30 cellular contexts compared by ENCODE assay signal in genomic region chr11:1623716-1624115, GRCh38. TPM values are rescaled to one million over a fixed set of nuclear protein-coding genes. Genes with fewer than 3 reads are reported as not detected.
"Had no signal": no experiment of that assay in that cellular context is flagged by ENCODE, and none has a peak within 500 bp of the region (broad histone marks: within the 10 kb centered on the region; RNA-seq: fewer than 3 reads in every experiment).

No MANE protein-coding gene starts in this region.

- H3K27ac Mint-ChIP-seq: activated naive CD8-positive, alpha-beta T cell; brain; natural killer cell; T-helper 1 cell treated with Interleukin-12 subunit alpha and Interleukin-12 subunit beta and Interleukin-4 antibody, amounts not matched to agents 30 μg/mL and 1 μg/mL, for 36 hours had no signal

- H3K36me3 ChIP-seq: adrenal gland, cardiac muscle cell, gastrocnemius medialis, neutrophil, pancreas, suprapubic skin, tibial artery had no signal

- H3K9me3 Mint-ChIP-seq: natural killer cell; T-helper 1 cell treated with Interleukin-12 subunit alpha and Interleukin-12 subunit beta and Interleukin-4 antibody, amounts not matched to agents 30 μg/mL and 1 μg/mL, for 36 hours had no signal

- FAIRE-seq: pancreas had no signal

- DNase-seq: activated effector memory CD4-positive, alpha-beta T cell treated with Interleukin-2 at 50 U/mL for 16 hours; activated naive CD4-positive, alpha-beta T cell treated with Interleukin-2 at 50 U/mL for 16 hours; adrenal gland; aorta; cerebellar nuclear complex; dorsolateral prefrontal cortex; effector memory CD4-positive, alpha-beta T cell; erythroblast; gastrocnemius medialis; glutamatergic neuron; islet precursor cell; left cardiac atrium; mammary epithelial cell; natural killer cell; pancreas; stimulated activated naive CD4-positive, alpha-beta T cell; SW 1271; T-helper 9 cell had no signal

- H3K4me3 Mint-ChIP-seq: activated naive CD8-positive, alpha-beta T cell; brain; natural killer cell; T-helper 1 cell treated with Interleukin-12 subunit alpha and Interleukin-12 subunit beta and Interleukin-4 antibody, amounts not matched to agents 30 μg/mL and 1 μg/mL, for 36 hours had no signal

- H3K9me3 ChIP-seq: adrenal gland, gastrocnemius medialis, neutrophil, pancreas, psoas muscle, suprapubic skin, tibial artery had no signal

- H3K4me1 Mint-ChIP-seq: brain had no signal

- H3K4me3 ChIP-seq: adrenal gland, cardiac muscle cell, coronary artery, dorsolateral prefrontal cortex, gastrocnemius medialis, pancreas, psoas muscle, smooth muscle cell, suprapubic skin, tibial artery had no signal

- H3K27ac ChIP-seq: adrenal gland, cardiac muscle cell, coronary artery, dorsolateral prefrontal cortex, gastrocnemius medialis, neutrophil, pancreas, psoas muscle, suprapubic skin, tibial artery had no signal

- H3K27me3 ChIP-seq: pancreas had no signal

- H3K4me1 ChIP-seq: adrenal gland, gastrocnemius medialis, pancreas, psoas muscle, suprapubic skin, tibial artery had no signal

- H3K4me2 ChIP-seq: smooth muscle cell had no signal

- H3K36me3 Mint-ChIP-seq: activated naive CD8-positive, alpha-beta T cell; brain; natural killer cell had no signal

- ATAC-seq: gastrocnemius medialis, left cardiac atrium, natural killer cell, pancreas, psoas muscle had no signal

RNA-seq across cellular contexts. Expression of gene KRTAP5-4, which starts 1.8 kb away (rescaled TPM):
- total RNA-seq: adrenal gland, aorta, cardiac muscle cell, dorsolateral prefrontal cortex, gastrocnemius medialis, left cardiac atrium, liver, mammary epithelial cell, natural killer cell, pancreas, psoas muscle, smooth muscle cell, ureter had no signal
- polyA plus RNA-seq: adrenal gland, aorta, cardiac muscle cell, liver, mammary epithelial cell, pancreas, psoas muscle, smooth muscle cell had no signal

RNA-seq across cellular contexts. Expression of gene KRTAP5-5, which starts 5.9 kb away (rescaled TPM):
- total RNA-seq: adrenal gland, aorta, cardiac muscle cell, gastrocnemius medialis, left cardiac atrium, liver, mammary epithelial cell, natural killer cell, pancreas, psoas muscle, smooth muscle cell, ureter had no signal
- polyA plus RNA-seq: adrenal gland, aorta, cardiac muscle cell, liver, mammary epithelial cell, psoas muscle, smooth muscle cell had no signal

RNA-seq across cellular contexts. Expression of gene KRTAP5-3, which starts 15.5 kb away (rescaled TPM):
- total RNA-seq: adrenal gland, aorta, cardiac muscle cell, dorsolateral prefrontal cortex, gastrocnemius medialis, left cardiac atrium, liver, mammary epithelial cell, natural killer cell, pancreas, psoas muscle, smooth muscle cell, ureter had no signal
- polyA plus RNA-seq: adrenal gland, aorta, cardiac muscle cell, liver, mammary epithelial cell, pancreas, psoas muscle, smooth muscle cell had no signal

RNA-seq across cellular contexts. Expression of gene KRTAP5-2, which starts 25.6 kb away (rescaled TPM):
- total RNA-seq: adrenal gland, aorta, cardiac muscle cell, gastrocnemius medialis, left cardiac atrium, liver, mammary epithelial cell, natural killer cell, pancreas, psoas muscle, smooth muscle cell, ureter had no signal
- polyA plus RNA-seq: adrenal gland, aorta, cardiac muscle cell, mammary epithelial cell, psoas muscle had no signal

RNA-seq across cellular contexts. Expression of gene KRTAP5-1, which starts 38.6 kb away (rescaled TPM):
- total RNA-seq: adrenal gland, aorta, cardiac muscle cell, dorsolateral prefrontal cortex, gastrocnemius medialis, left cardiac atrium, liver, mammary epithelial cell, natural killer cell, pancreas, psoas muscle, smooth muscle cell, ureter had no signal
- polyA plus RNA-seq: aorta, cardiac muscle cell, liver, mammary epithelial cell, psoas muscle, smooth muscle cell had no signal
